ENCODE assay signal across 19 cellular contexts in the genomic region with DNA sequence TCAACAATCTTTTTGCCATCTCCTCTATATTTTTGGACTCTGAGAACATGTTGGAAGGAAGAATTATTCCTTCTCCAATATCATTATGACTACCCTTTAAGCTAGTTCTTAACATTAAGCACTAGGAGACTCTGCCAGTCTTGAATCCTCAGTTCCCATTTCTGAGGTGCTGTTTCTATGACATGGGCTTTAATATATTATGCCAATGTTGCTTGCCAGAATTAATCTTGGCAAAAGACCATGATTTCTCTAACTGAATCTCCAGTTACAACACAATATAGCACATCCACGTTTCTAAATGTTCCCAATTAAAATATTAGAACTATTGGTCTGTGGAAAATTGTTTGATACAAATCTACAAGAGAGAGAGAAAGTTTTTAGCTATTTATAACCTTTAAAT.
"Had no signal": no experiment of that assay in that cellular context is flagged by ENCODE, and none has a peak within 500 bp of the region (broad histone marks: within the 10 kb centered on the region; RNA-seq: fewer than 3 reads in every experiment).

No MANE protein-coding gene starts in this region.

- H3K9me3 Mint-ChIP-seq: type B pancreatic cell had no signal

- H3K36me3 Mint-ChIP-seq: natural killer cell; stimulated activated effector memory CD8-positive, alpha-beta T cell treated with anti-CD3 and anti-CD28 coated beads, Interleukin-12 subunit alpha, Interleukin-12 subunit beta, amount 100 ng/mL, for 72 hours; type B pancreatic cell had no signal

- H3K4me1 Mint-ChIP-seq: natural killer cell; stimulated activated effector memory CD8-positive, alpha-beta T cell treated with anti-CD3 and anti-CD28 coated beads, Interleukin-12 subunit alpha, Interleukin-12 subunit beta, amount 100 ng/mL, for 72 hours had no signal

- H3K27me3 ChIP-seq: esophagus muscularis mucosa, neutrophil, right lobe of liver, stomach, tibial artery had no signal

- H3K27ac ChIP-seq: coronary artery, esophagus muscularis mucosa, lower lobe of right lung, neutrophil, parathyroid adenoma, right lobe of liver, stomach, tibial artery had no signal

- H3K27ac Mint-ChIP-seq: natural killer cell; progenitor cell of endocrine pancreas; stimulated activated effector memory CD8-positive, alpha-beta T cell treated with anti-CD3 and anti-CD28 coated beads, Interleukin-12 subunit alpha, Interleukin-12 subunit beta, amount 100 ng/mL, for 72 hours; type B pancreatic cell had no signal

- H3K4me1 ChIP-seq: lower lobe of right lung, parathyroid adenoma, right lobe of liver, stomach, tibial artery had no signal

- H3K9me3 ChIP-seq: esophagus muscularis mucosa, lower lobe of right lung, neutrophil, right lobe of liver, stomach, tibial artery had no signal

- H3K9ac ChIP-seq: parathyroid adenoma had no signal

- H3K4me3 ChIP-seq: coronary artery, esophagus muscularis mucosa, lower lobe of right lung, right lobe of liver, stomach, tibial artery had no signal

- H3K36me3 ChIP-seq: esophagus muscularis mucosa, lower lobe of right lung, neutrophil, right lobe of liver, stomach, tibial artery had no signal

- DNase-seq: dermis blood vessel endothelial cell; effector memory CD4-positive, alpha-beta T cell; head of caudate nucleus; left ventricle myocardium superior; lower lobe of right lung; natural killer cell; right lobe of liver; stimulated activated CD4-positive, alpha-beta T cell treated with anti-CD3 and anti-CD28 coated beads, Interleukin-2, amount 100 ng/mL, for 24 hours; stimulated activated CD4-positive, alpha-beta T cell treated with anti-CD3 and anti-CD28 coated beads, Interleukin-4, amount 100 ng/mL, for 24 hours; stimulated activated naive CD4-positive, alpha-beta T cell treated with Interleukin-2 at 50 U/mL for 16 hours; stomach; tibial artery had no signal

- ATAC-seq: left ventricle myocardium superior; lower lobe of right lung; natural killer cell; right lobe of liver; stimulated activated effector memory CD8-positive, alpha-beta T cell treated with anti-CD3 and anti-CD28 coated beads, Interleukin-12 subunit alpha, Interleukin-12 subunit beta, amount 100 ng/mL, for 72 hours had no signal

- H3K27me3 Mint-ChIP-seq: progenitor cell of endocrine pancreas, type B pancreatic cell had no signal

- H2AFZ ChIP-seq: parathyroid adenoma had no signal

- H3K4me3 Mint-ChIP-seq: natural killer cell; stimulated activated effector memory CD8-positive, alpha-beta T cell treated with anti-CD3 and anti-CD28 coated beads, Interleukin-12 subunit alpha, Interleukin-12 subunit beta, amount 100 ng/mL, for 72 hours; type B pancreatic cell had no signal

- H3K79me2 ChIP-seq: parathyroid adenoma had no signal
